Comparison of ENCODE assay signal across 27 cellular contexts in genomic region chr19:58586131-58586765, GRCh38. TPM values are rescaled to one million over a fixed set of nuclear protein-coding genes. Genes with fewer than 3 reads are reported as not detected.
A peak's percentile ranks its signal among the peaks of the same experiment; 100 is the strongest.
DNase-seq lines count a peak whose midpoint lies in the region; ATAC-seq, FAIRE-seq and TF ChIP-seq lines count a peak whose summit lies in the region.
"Had no signal": no experiment of that assay in that cellular context is flagged by ENCODE, and none has a peak within 500 bp of the region (broad histone marks: within the 10 kb centered on the region; RNA-seq: fewer than 3 reads in every experiment).

No MANE protein-coding gene starts in this region.

- H3K27ac Mint-ChIP-seq in effector memory CD8-positive, alpha-beta T cell, result no peak overlapping the region
- H3K27ac Mint-ChIP-seq: IgD-negative memory B cell, mesothelial cell of epicardium, T-cell had no signal

- TF ChIP-seq RAD21 in K562 (CRISPR knock-in tag; conservative IDR thresholded peaks at IDR 0.05 in 1 of 2, IDR thresholded peaks at IDR 0.05 in 1 of 2), result no peak

- intact Hi-C loops in left ventricle myocardium superior (cut with micrococcal nuclease) (no loop called here), left ventricle myocardium inferior (cut with micrococcal nuclease) (no loop called here), K562 (cut with micrococcal nuclease) (no loop called here), upper lobe of right lung (cut with DNase I) (no loop called here), prostate gland (cut with DNase I) (no loop called here)

- CTCF ChIA-PET in K562 (lab: Yijun Ruan, JAX; ENCODE audit: low intra/inter-chr PET ratio), result no interaction called here

- TF ChIP-seq POLR2A in K562 (conservative IDR thresholded peaks at IDR 0.05) (no peak), prostate gland (IDR thresholded peaks at IDR 0.05) (no peak)

- H3K36me3 Mint-ChIP-seq in effector memory CD8-positive, alpha-beta T cell (ENCODE audit: insufficient read depth), result peaks cover 21% of the 10 kb centered on the region

- peak overlapping the region in 1 of 2 experiments; percentile 6; a peak in 2 of 4 replicates for H3K9ac ChIP-seq in K562 (ENCODE audit: insufficient read depth in 1 of 2, low read depth in 2 of 2, low read length in 2 of 2)
- H3K9ac ChIP-seq: BLaER1 had no signal

- H3K9me3 Mint-ChIP-seq in effector memory CD8-positive, alpha-beta T cell, result no peaks in the 10 kb centered on the region
- H3K9me3 Mint-ChIP-seq: IgD-negative memory B cell, mesothelial cell of epicardium, T-cell had no signal

- BruUV-seq in K562 (replicated peaks; lab: Mats Ljungman, UMichigan), result no TSS peak

- DNase-seq in left ventricle myocardium superior (no peak), left ventricle myocardium inferior (no peak), K562 (ENCODE audit: extremely low read depth in 1 of 4, low spot score in 3 of 4) (peak in 1 of 4 experiments; percentile 18), mesenteric fat pad (ENCODE audit: low spot score) (peak; percentile 78), upper lobe of right lung (no peak), prostate gland (ENCODE audit: low spot score) (no peak)
- DNase-seq in effector memory CD8-positive, alpha-beta T cell, result no peak
- DNase-seq: activated CD4-positive, alpha-beta T cell treated with anti-CD3 and anti-CD28 coated beads, Interleukin-2, amount 50 U/mL, for 1 hour; activated naive CD4-positive, alpha-beta T cell; amygdala; Calu3; caudate nucleus; erythroblast; MM.1S; NCI-H146; NCI-H2171 treated with DMSO at 0.1 percent for 48 hours; NCI-H69; SHP77; substantia nigra; T-cell; uterus had no signal

- no peak overlapping the region for H3K27ac ChIP-seq in left ventricle myocardium inferior (replicated peaks)
- H3K27ac ChIP-seq in K562 (ENCODE audit: extremely low read depth, low read depth, low read length), result peak overlapping the region; percentile 69; the same call in 2 of the 3 replicates
- no peak overlapping the region for H3K27ac ChIP-seq in upper lobe of right lung
- no peak overlapping the region for H3K27ac ChIP-seq in prostate gland
- H3K27ac ChIP-seq: BLaER1, gastroesophageal sphincter, neutrophil, uterus had no signal

- H3K27me3 ChIP-seq in left ventricle myocardium inferior (ENCODE audit: low read depth), result no peaks in the 10 kb centered on the region
- no peaks in the 10 kb centered on the region; a peak in 1 of 5 replicates for H3K27me3 ChIP-seq in K562 (ENCODE audit: control insufficient read depth in 2 of 2, insufficient read depth in 2 of 2, low read length in 2 of 2)
- H3K27me3 ChIP-seq in upper lobe of right lung, result no peaks in the 10 kb centered on the region
- H3K27me3 ChIP-seq in prostate gland (replicated peaks; ENCODE audit: insufficient read depth), result no peaks in the 10 kb centered on the region
- H3K27me3 ChIP-seq: BLaER1, gastroesophageal sphincter, neutrophil, uterus had no signal

- H3K79me2 ChIP-seq in K562 (ENCODE audit: control insufficient read depth, insufficient read depth, low read length), result peaks cover 11% of the 10 kb centered on the region; the same call in 2 of the 3 replicates

- TF ChIP-seq CTCF in left ventricle myocardium inferior (IDR thresholded peaks at IDR 0.05; ENCODE audit: borderline replicate concordance), result no peak
- TF ChIP-seq CTCF in K562 (IDR thresholded peaks at IDR 0.05 in 2 of 3, conservative IDR thresholded peaks at IDR 0.05 in 1 of 3; ENCODE audit: insufficient read depth in 2 of 3, low read depth in 1 of 3, low read length in 3 of 3), result no peak
- TF ChIP-seq CTCF in upper lobe of right lung (IDR thresholded peaks at IDR 0.05), result no peak
- no peak for TF ChIP-seq CTCF in prostate gland (IDR thresholded peaks at IDR 0.05)

- peaks cover 7% of the 10 kb centered on the region for H3K4me1 ChIP-seq in left ventricle myocardium inferior
- peaks cover 36 to 40% of the 10 kb centered on the region in 2 experiments for H3K4me1 ChIP-seq in K562 (replicated peaks in 1 of 2; ENCODE audit: control insufficient read depth in 2 of 2, insufficient read depth in 2 of 2, low read length in 2 of 2)
- no peaks in the 10 kb centered on the region for H3K4me1 ChIP-seq in upper lobe of right lung
- no peaks in the 10 kb centered on the region for H3K4me1 ChIP-seq in prostate gland (replicated peaks)
- H3K4me1 ChIP-seq: BLaER1, uterus had no signal

- no peak overlapping the region for H3K4me3 ChIP-seq in left ventricle myocardium inferior
- H3K4me3 ChIP-seq in K562, result no peak overlapping the region
- H3K4me3 ChIP-seq in upper lobe of right lung, result no peak overlapping the region
- no peak overlapping the region for H3K4me3 ChIP-seq in prostate gland
- H3K4me3 ChIP-seq: BLaER1, gastroesophageal sphincter, uterus had no signal

- H3K4me3 Mint-ChIP-seq in effector memory CD8-positive, alpha-beta T cell, result no peak overlapping the region
- H3K4me3 Mint-ChIP-seq: IgD-negative memory B cell, mesothelial cell of epicardium, T-cell had no signal

- WGBS in K562 (ENCODE audit: insufficient coverage, low coverage, missing lambda C conversion rate), result 91% methylated on average over 4 of the region's 4 CpGs
- WGBS in prostate gland, result 98% methylated on average over 4 of the region's 4 CpGs

- no peaks in the 10 kb centered on the region for H4K20me1 ChIP-seq in K562 (replicated peaks; ENCODE audit: control insufficient read depth, insufficient read depth, low read length)

- peaks cover 7% of the 10 kb centered on the region in 2 donors for H3K4me1 Mint-ChIP-seq in effector memory CD8-positive, alpha-beta T cell (ENCODE audit: low read depth in 2 of 2)

- no peaks in the 10 kb centered on the region for H3K9me1 ChIP-seq in K562 (ENCODE audit: control insufficient read depth, insufficient read depth, low read length)

- no peak overlapping the region for H2AFZ ChIP-seq in K562 (ENCODE audit: low read depth, low read length)

- H3K9me3 ChIP-seq in left ventricle myocardium inferior (replicated peaks) (no peaks in the 10 kb centered on the region), K562 (replicated peaks; ENCODE audit: control insufficient read depth, insufficient read depth, low read depth, low read length) (peaks cover 2% of the 10 kb centered on the region; the same call in 1 of the 2 replicates), upper lobe of right lung (no peaks in the 10 kb centered on the region), prostate gland (no peaks in the 10 kb centered on the region)
- H3K9me3 ChIP-seq: BLaER1, gastroesophageal sphincter, neutrophil, uterus had no signal

- POLR2A ChIA-PET in K562 (lab: Yijun Ruan, JAX), result no interaction called here

- no peak for FAIRE-seq in K562 (lab: Jason Lieb, UNC)

- peak; percentile 24 for ATAC-seq in left ventricle myocardium superior
- ATAC-seq in K562, result peak; percentile 36
- ATAC-seq in upper lobe of right lung, result peak; percentile 42
- ATAC-seq in HG03469 (IDR thresholded peaks at IDR 0.05; ENCODE audit: unreplicated experiment), result no peak
- no peak for ATAC-seq in effector memory CD8-positive, alpha-beta T cell (replicated peaks)
- ATAC-seq: gastroesophageal sphincter, T-cell had no signal

- no peaks in the 10 kb centered on the region for H3K27me3 Mint-ChIP-seq in effector memory CD8-positive, alpha-beta T cell
- H3K27me3 Mint-ChIP-seq: IgD-negative memory B cell, T-cell had no signal

- H3K4me2 ChIP-seq in K562 (ENCODE audit: insufficient read depth, low read length), result peak overlapping the region; percentile 49; the same call in 1 of the 2 replicates
- H3K4me2 ChIP-seq: BLaER1 had no signal

- in situ Hi-C loops in K562 (cut with MboI), result no loop called here

- TF ChIP-seq EP300 in K562 (IDR thresholded peaks at IDR 0.05; ENCODE audit: low read length), result no peak

- peaks cover 28% of the 10 kb centered on the region for H3K36me3 ChIP-seq in left ventricle myocardium inferior
- H3K36me3 ChIP-seq in K562 (ENCODE audit: control insufficient read depth, insufficient read depth, low read length), result peaks cover 27% of the 10 kb centered on the region
- H3K36me3 ChIP-seq in upper lobe of right lung, result peaks cover 19% of the 10 kb centered on the region
- peaks cover 0 to 17% of the 10 kb centered on the region in 2 donors for H3K36me3 ChIP-seq in prostate gland
- H3K36me3 ChIP-seq: uterus had no signal

RNA-seq across cellular contexts. Expression of gene MZF1, which starts 13.1 kb away (rescaled TPM):
- total RNA-seq in left ventricle myocardium superior, result 11.3 TPM
- total RNA-seq in left ventricle myocardium inferior, result 10.9 TPM
- total RNA-seq in K562 (2011; cell fraction: chromatin; rRNA removed; ENCODE audit: low replicate concordance), result 118 and 203 TPM in 2 replicates
- 122 and 125 TPM in 2 replicates for total RNA-seq in K562 (2011; cell fraction: nucleolus; rRNA removed)
- total RNA-seq in K562 (2011; cell fraction: nucleoplasm; rRNA removed), result 136 and 199 TPM in 2 replicates
- 11.5 and 13.3 TPM in 2 replicates for total RNA-seq in K562 (2014; rRNA removed)
- 5.7 and 6.5 TPM in 2 replicates for total RNA-seq in K562 (2014; rRNA removed; fragmentation: Illumina TruSeq; extraction: Trizol)
- total RNA-seq in K562 (2015; rRNA removed; fragmentation: Illumina TruSeq; extraction: Trizol), result 7.2 and 8.3 TPM in 2 replicates
- total RNA-seq in K562 (2021), result 18.8 and 19.8 TPM in 2 replicates
- 17.0 and 25.4 TPM in 2 replicates for polyA plus RNA-seq in K562 (2011; rRNA removed)
- polyA plus RNA-seq in K562 (2011; cell fraction: cytosol; rRNA removed), result 15.8 and 20.8 TPM in 2 replicates
- 140 and 224 TPM in 2 replicates for polyA plus RNA-seq in K562 (2011; cell fraction: nucleus; rRNA removed)
- 14.1 and 31.8 TPM in 2 replicates for polyA plus RNA-seq in K562 (2012)
- polyA plus RNA-seq in K562 (2014; fragmentation: Illumina TruSeq; extraction: Trizol), result 13.4 and 15.1 TPM in 2 replicates
- 1 to 10 TPM in 1 of 2 experiments, under 1 TPM in 1; 0.31 to 1.6 TPM for polyA plus RNA-seq in K562 (2014; fragmentation: Nextera tagmentation; extraction: Ambion mirVana)
- polyA plus RNA-seq in K562 (2014; rRNA removed), result 28.2 and 29.3 TPM in 2 replicates
- polyA minus RNA-seq in K562 (2011; rRNA and poly(A)+ RNA removed), result 7.8 and 8.5 TPM in 2 replicates
- 5.7 and 10.1 TPM in 2 replicates for polyA minus RNA-seq in K562 (2011; cell fraction: cytosol; rRNA and poly(A)+ RNA removed)
- polyA minus RNA-seq in K562 (2011; cell fraction: nucleus; rRNA and poly(A)+ RNA removed), result 27.2 and 29.3 TPM in 2 replicates
- 16.2 TPM for total RNA-seq in mesenteric fat pad
- total RNA-seq in upper lobe of right lung, result 44.3 TPM
- total RNA-seq in prostate gland, result 10 to 100 TPM; 47.5 to 67.3 TPM

RNA-seq across cellular contexts. Expression of gene UBE2M, which starts 27.8 kb away (rescaled TPM):
- total RNA-seq in left ventricle myocardium superior (144 TPM), left ventricle myocardium inferior (116 TPM), K562 (2014; rRNA removed) (101 and 139 TPM in 2 replicates), K562 (2014; rRNA removed; fragmentation: Illumina TruSeq; extraction: Trizol) (79.2 and 81.1 TPM in 2 replicates), K562 (2015; rRNA removed; fragmentation: Illumina TruSeq; extraction: Trizol) (85.7 and 86.5 TPM in 2 replicates), K562 (2021) (127 and 131 TPM in 2 replicates), mesenteric fat pad (69.4 TPM), upper lobe of right lung (53.8 TPM), prostate gland (10 to 100 TPM; 27.7 to 44.2 TPM)
- 47.2 and 87.3 TPM in 2 replicates for total RNA-seq in K562 (2011; cell fraction: chromatin; rRNA removed; ENCODE audit: low replicate concordance)
- 77.7 and 87.6 TPM in 2 replicates for total RNA-seq in K562 (2011; cell fraction: nucleolus; rRNA removed)
- 51.2 and 56.4 TPM in 2 replicates for total RNA-seq in K562 (2011; cell fraction: nucleoplasm; rRNA removed)
- polyA plus RNA-seq in K562 (2011; rRNA removed) (92.0 and 117 TPM in 2 replicates), K562 (2014; fragmentation: Illumina TruSeq; extraction: Trizol) (137 and 163 TPM in 2 replicates), K562 (2014; fragmentation: Nextera tagmentation; extraction: Ambion mirVana) (1 to 10 TPM in 1 of 2 experiments, under 1 TPM in 1; 0.92 to 1.5 TPM), K562 (2014; rRNA removed) (84.8 and 96.4 TPM in 2 replicates)
- 81.3 and 96.5 TPM in 2 replicates for polyA plus RNA-seq in K562 (2011; cell fraction: cytosol; rRNA removed)
- polyA plus RNA-seq in K562 (2011; cell fraction: nucleus; rRNA removed), result 119 and 126 TPM in 2 replicates
- polyA plus RNA-seq in K562 (2012), result 112 and 160 TPM in 2 replicates
- 69.1 and 92.2 TPM in 2 replicates for polyA minus RNA-seq in K562 (2011; rRNA and poly(A)+ RNA removed)
- 57.2 and 68.0 TPM in 2 replicates for polyA minus RNA-seq in K562 (2011; cell fraction: cytosol; rRNA and poly(A)+ RNA removed)
- 15.5 and 29.4 TPM in 2 replicates for polyA minus RNA-seq in K562 (2011; cell fraction: nucleus; rRNA and poly(A)+ RNA removed)

RNA-seq across cellular contexts. Expression of gene CHMP2A, which starts 31.3 kb away (rescaled TPM):
- total RNA-seq in left ventricle myocardium superior, result 134 TPM
- total RNA-seq in left ventricle myocardium inferior, result 124 TPM
- 34.9 and 55.0 TPM in 2 replicates for total RNA-seq in K562 (2011; cell fraction: chromatin; rRNA removed; ENCODE audit: low replicate concordance)
- 42.5 and 47.5 TPM in 2 replicates for total RNA-seq in K562 (2011; cell fraction: nucleolus; rRNA removed)
- 36.2 and 43.3 TPM in 2 replicates for total RNA-seq in K562 (2011; cell fraction: nucleoplasm; rRNA removed)
- total RNA-seq in K562 (2014; rRNA removed), result 127 and 142 TPM in 2 replicates
- total RNA-seq in K562 (2014; rRNA removed; fragmentation: Illumina TruSeq; extraction: Trizol), result 49.3 and 58.4 TPM in 2 replicates
- 86.9 and 87.2 TPM in 2 replicates for total RNA-seq in K562 (2015; rRNA removed; fragmentation: Illumina TruSeq; extraction: Trizol)
- total RNA-seq in K562 (2021), result 88.4 and 89.8 TPM in 2 replicates
- 81.7 and 86.7 TPM in 2 replicates for polyA plus RNA-seq in K562 (2011; rRNA removed)
- polyA plus RNA-seq in K562 (2011; cell fraction: cytosol; rRNA removed), result 111 and 116 TPM in 2 replicates
- 72.3 and 77.4 TPM in 2 replicates for polyA plus RNA-seq in K562 (2011; cell fraction: nucleus; rRNA removed)
- 122 and 150 TPM in 2 replicates for polyA plus RNA-seq in K562 (2012)
- polyA plus RNA-seq in K562 (2014; fragmentation: Illumina TruSeq; extraction: Trizol), result 110 and 112 TPM in 2 replicates
- polyA plus RNA-seq in K562 (2014; fragmentation: Nextera tagmentation; extraction: Ambion mirVana), result 10 to 100 TPM; 57.6 to 71.1 TPM
- polyA plus RNA-seq in K562 (2014; rRNA removed), result 154 and 159 TPM in 2 replicates
- 162 and 173 TPM in 2 replicates for polyA minus RNA-seq in K562 (2011; rRNA and poly(A)+ RNA removed)
- 59.5 and 70.2 TPM in 2 replicates for polyA minus RNA-seq in K562 (2011; cell fraction: cytosol; rRNA and poly(A)+ RNA removed)
- 15.3 and 24.0 TPM in 2 replicates for polyA minus RNA-seq in K562 (2011; cell fraction: nucleus; rRNA and poly(A)+ RNA removed)
- 116 TPM for total RNA-seq in mesenteric fat pad
- total RNA-seq in upper lobe of right lung, result 96.5 TPM
- 100 to 1,000 TPM; 102 to 126 TPM for total RNA-seq in prostate gland

RNA-seq across cellular contexts. Expression of gene TRIM28, which starts 42.4 kb away (rescaled TPM):
- total RNA-seq in left ventricle myocardium superior (152 TPM), left ventricle myocardium inferior (136 TPM), K562 (2014; rRNA removed) (779 and 1,386 TPM in 2 replicates), K562 (2014; rRNA removed; fragmentation: Illumina TruSeq; extraction: Trizol) (358 and 467 TPM in 2 replicates), K562 (2015; rRNA removed; fragmentation: Illumina TruSeq; extraction: Trizol) (523 and 570 TPM in 2 replicates), K562 (2021) (752 and 797 TPM in 2 replicates), mesenteric fat pad (185 TPM), upper lobe of right lung (199 TPM), prostate gland (100 to 1,000 TPM; 237 to 374 TPM)
- 526 and 1,695 TPM in 2 replicates for total RNA-seq in K562 (2011; cell fraction: chromatin; rRNA removed; ENCODE audit: low replicate concordance)
- 1,048 and 1,300 TPM in 2 replicates for total RNA-seq in K562 (2011; cell fraction: nucleolus; rRNA removed)
- total RNA-seq in K562 (2011; cell fraction: nucleoplasm; rRNA removed), result 609 and 709 TPM in 2 replicates
- polyA plus RNA-seq in K562 (2011; rRNA removed) (434 and 1,024 TPM in 2 replicates), K562 (2014; fragmentation: Illumina TruSeq; extraction: Trizol) (640 and 764 TPM in 2 replicates), K562 (2014; fragmentation: Nextera tagmentation; extraction: Ambion mirVana) (10 to 100 TPM; 12.1 to 29.3 TPM), K562 (2014; rRNA removed) (490 and 541 TPM in 2 replicates)
- 553 and 1,059 TPM in 2 replicates for polyA plus RNA-seq in K562 (2011; cell fraction: cytosol; rRNA removed)
- 1,513 and 2,015 TPM in 2 replicates for polyA plus RNA-seq in K562 (2011; cell fraction: nucleus; rRNA removed)
- 1,261 and 1,407 TPM in 2 replicates for polyA plus RNA-seq in K562 (2012)
- polyA minus RNA-seq in K562 (2011; rRNA and poly(A)+ RNA removed), result 826 and 1,247 TPM in 2 replicates
- 1,076 and 1,289 TPM in 2 replicates for polyA minus RNA-seq in K562 (2011; cell fraction: cytosol; rRNA and poly(A)+ RNA removed)
- 406 and 505 TPM in 2 replicates for polyA minus RNA-seq in K562 (2011; cell fraction: nucleus; rRNA and poly(A)+ RNA removed)

Comparison
In these comparisons a context has a peak if more than half of its experiments do, and no peak if none do; other contexts are left out.
1. ATAC-seq: peak in left ventricle myocardium superior (single experiment), K562 (single experiment) and upper lobe of right lung (single experiment); none in HG03469 (single experiment) and effector memory CD8-positive, alpha-beta T cell (single experiment).